In genomic region chr9:82961504-82962125, GRCh38 we compare ENCODE assay signal across 8 cellular contexts.
DNase-seq lines count a peak whose midpoint lies in the region; ATAC-seq, FAIRE-seq and TF ChIP-seq lines count a peak whose summit lies in the region.

No MANE protein-coding gene starts in this region.

- H3K27me3 Mint-ChIP-seq in osteocyte (ENCODE audit: unreplicated experiment) = peaks cover 34% of the 10 kb centered on the region

- H3K36me3 Mint-ChIP-seq in osteocyte (ENCODE audit: unreplicated experiment) = no peaks in the 10 kb centered on the region

- no peak overlapping the region for H3K4me3 Mint-ChIP-seq in osteocyte (ENCODE audit: unreplicated experiment)

- FAIRE-seq in frontal cortex (lab: Jason Lieb, UNC) = peak; percentile 81

- ATAC-seq in GM21515 (IDR thresholded peaks at IDR 0.05; ENCODE audit: unreplicated experiment) = peak; percentile 94

- H3K4me1 Mint-ChIP-seq in osteocyte (ENCODE audit: unreplicated experiment) = no peaks in the 10 kb centered on the region

- DNase-seq in ELR (ENCODE audit: low read depth) = peak; percentile 84
- DNase-seq in HS-27A (ENCODE audit: low read depth) = peak; percentile 23
- DNase-seq in NCI-H69 (lab: John Stamatoyannopoulos, UW) = peak; percentile 97
- DNase-seq in activated T-cell treated with anti-CD3 and anti-CD28 coated beads for 48 hours (ENCODE audit: low read depth) = peak; percentile 30
- DNase-seq in frontal cortex (ENCODE audit: low spot score in 2 of 2) = peak; percentile 33 to 51
- peak; percentile 86 for DNase-seq in osteocyte (ENCODE audit: extremely low spot score, unreplicated experiment)
- no peak for DNase-seq in central memory CD4-positive, alpha-beta T cell

- peak; percentile 92 for TF ChIP-seq CTCF in osteocyte (IDR thresholded peaks at IDR 0.05)

- no peaks in the 10 kb centered on the region for H3K9me3 Mint-ChIP-seq in osteocyte (ENCODE audit: unreplicated experiment)

- no peak overlapping the region for H3K27ac Mint-ChIP-seq in osteocyte (ENCODE audit: unreplicated experiment)
